ENCODE assay signal across 18 cellular contexts in genomic region chr6:77092971-77093370, GRCh38.
A peak's percentile ranks its signal among the peaks of the same experiment; 100 is the strongest.
DNase-seq lines count a peak whose midpoint lies in the region; ATAC-seq lines count a peak whose summit lies in the region.
"Had no signal": no experiment of that assay in that cellular context is flagged by ENCODE, and none has a peak within 500 bp of the region (broad histone marks: within the 10 kb centered on the region; RNA-seq: fewer than 3 reads in every experiment).

No MANE protein-coding gene starts in this region.

- ATAC-seq in GM21526 (IDR thresholded peaks at IDR 0.05; ENCODE audit: low FRiP score, unreplicated experiment), result no peak
- ATAC-seq: activated naive CD4-positive, alpha-beta T cell treated with anti-CD3 and anti-CD28 coated beads, Interleukin-2, amount 50 U/mL, for 72 hours; natural killer cell; pancreas; PC-3; stimulated activated effector memory CD8-positive, alpha-beta T cell treated with anti-CD3 and anti-CD28 coated beads, Interleukin-12 subunit alpha, Interleukin-12 subunit beta, amount 100 ng/mL, for 72 hours had no signal

- DNase-seq in EH (ENCODE audit: low read depth), result peak; percentile 78
- DNase-seq in M059J (ENCODE audit: low read depth), result peak; percentile 36
- peak; percentile 2 for DNase-seq in fibroblast of peridontal ligament (ENCODE audit: extremely low read depth)
- DNase-seq in renal cortical epithelial cell (ENCODE audit: low read depth), result peak; percentile 18
- no peak for DNase-seq in SKM-1 (lab: John Stamatoyannopoulos, UW; ENCODE audit: unreplicated experiment)
- DNase-seq in stimulated activated CD4-positive, alpha-beta T cell treated with anti-CD3 and anti-CD28 coated beads, Interleukin-2, amount 100 ng/mL, for 48 hours, result no peak
- DNase-seq in NCI-H187 (lab: John Stamatoyannopoulos, UW), result no peak
- DNase-seq: activated CD4-positive, alpha-beta T cell treated with anti-CD3 and anti-CD28 coated beads for 48 hours; DMS79 treated with DMSO at 0.1 percent for 48 hours; natural killer cell; NCI-H1694; NCI-H774; pancreas; PC-3; sigmoid colon had no signal

Comparison
In these comparisons a context has a peak if more than half of its experiments do, and no peak if none do; other contexts are left out.
1. DNase-seq: peak in EH (single experiment), M059J (single experiment), fibroblast of peridontal ligament (single experiment) and renal cortical epithelial cell (single experiment); none in SKM-1 (single experiment), stimulated activated CD4-positive, alpha-beta T cell treated with anti-CD3 and anti-CD28 coated beads, Interleukin-2, amount 100 ng/mL, for 48 hours (0 of 2) and NCI-H187 (0 of 2).